In genomic region chr5:88268414-88269184, GRCh38 we compare ENCODE assay signal across 8 cellular contexts. TPM values are rescaled to one million over a fixed set of nuclear protein-coding genes. Genes with fewer than 3 reads are reported as not detected.
DNase-seq lines count a peak whose midpoint lies in the region; ATAC-seq lines count a peak whose summit lies in the region.

Gene TMEM161B (minus strand): TSS chr5:88268845. CDS start chr5:88268723, 122 bp downstream.

- H3K9ac ChIP-seq in SK-N-MC (ENCODE audit: insufficient read length), result peak within 1 kb of the TSS; percentile 91

- DNase-seq in NCI-H1048 (lab: John Stamatoyannopoulos, UW) (peak; percentile 95), SK-N-MC (ENCODE audit: low read depth, low spot score) (peak; percentile 61), germinal center (ENCODE audit: low spot score) (peak; percentile 91), nucleus accumbens (lab: John Stamatoyannopoulos, UW) (peak; percentile 43 to 94 (median 78)), superior temporal gyrus (ENCODE audit: extremely low spot score) (peak; percentile 83)
- peak; percentile 94 for DNase-seq in activated naive CD4-positive, alpha-beta T cell treated with anti-CD3 and anti-CD28 coated beads for 36 hours

- H3K4me3 ChIP-seq in GM08714 (ENCODE audit: low read length) (peak within 1 kb of the TSS; percentile 78), SK-N-MC (peak within 1 kb of the TSS; percentile 89)

- peak; percentile 100 for ATAC-seq in HG02588 (IDR thresholded peaks at IDR 0.05; ENCODE audit: unreplicated experiment)

- no peaks in the 10 kb centered on the region for H3K27me3 Mint-ChIP-seq in activated naive CD4-positive, alpha-beta T cell treated with anti-CD3 and anti-CD28 coated beads for 36 hours (ENCODE audit: low read depth)

- H3K9me3 ChIP-seq in SK-N-MC (ENCODE audit: low read depth, low read length), result peaks cover 8% of the 10 kb centered on the region; the same call in 1 of the 2 replicates

- intact Hi-C loops in activated naive CD4-positive, alpha-beta T cell treated with anti-CD3 and anti-CD28 coated beads for 36 hours (cut with micrococcal nuclease), result loop anchor here (1.0 to 5.0 kb wide), 6 partner anchors 127 to 1651 kb away; partner anchors contain the start of genes CCNH, COX7C and RASA1

- H3K9me3 Mint-ChIP-seq in activated naive CD4-positive, alpha-beta T cell treated with anti-CD3 and anti-CD28 coated beads for 36 hours, result peaks cover 4% of the 10 kb centered on the region

- peak within 1 kb of the TSS; percentile 93 for H3K4me3 Mint-ChIP-seq in activated naive CD4-positive, alpha-beta T cell treated with anti-CD3 and anti-CD28 coated beads for 36 hours

- peaks cover 54% of the 10 kb centered on the region for H3K36me3 ChIP-seq in SK-N-MC (ENCODE audit: insufficient read depth, low read length)

- CTCF ChIA-PET in activated naive CD4-positive, alpha-beta T cell treated with anti-CD3 and anti-CD28 coated beads for 36 hours (lab: Charles Lee), result no interaction called here

- H3K27ac ChIP-seq in SK-N-MC, result 0 out of 2 replicates have a peak within 1 kb of the TSS, but pooled peaks have one; percentile 10

- peak within 1 kb of the TSS; percentile 96 for H3K27ac Mint-ChIP-seq in activated naive CD4-positive, alpha-beta T cell treated with anti-CD3 and anti-CD28 coated beads for 36 hours

- H3K36me3 Mint-ChIP-seq in activated naive CD4-positive, alpha-beta T cell treated with anti-CD3 and anti-CD28 coated beads for 36 hours (ENCODE audit: low read depth), result peaks cover 45% of the 10 kb centered on the region

- H3K4me1 Mint-ChIP-seq in activated naive CD4-positive, alpha-beta T cell treated with anti-CD3 and anti-CD28 coated beads for 36 hours (ENCODE audit: low read depth), result peaks cover 42% of the 10 kb centered on the region

RNA-seq across cellular contexts. Expression of gene TMEM161B, which starts in this region (rescaled TPM):
- total RNA-seq in activated naive CD4-positive, alpha-beta T cell treated with anti-CD3 and anti-CD28 coated beads for 36 hours, result 10 to 100 TPM; 18.0 to 18.1 TPM

Comparison
In these comparisons a context has a peak if more than half of its experiments do, and no peak if none do; other contexts are left out.
1. Peak in every context shown above with its lines: DNase-seq, ATAC-seq, H3K4me3 ChIP-seq and H3K27ac ChIP-seq.